ENCODE assay signal across 8 cellular contexts in genomic region chr19:28387507-28387906, GRCh38.
"Had no signal": no experiment of that assay in that cellular context is flagged by ENCODE, and none has a peak within 500 bp of the region (broad histone marks: within the 10 kb centered on the region; RNA-seq: fewer than 3 reads in every experiment).

No MANE protein-coding gene starts in this region.

- H3K4me3 Mint-ChIP-seq: GM23338, H9, HFFc6 had no signal

- DNase-seq: H9, HCEC 1CT, HFFc6, IMR-90, KG1 had no signal

- H2AFZ ChIP-seq: GM23338 had no signal

- ATAC-seq: GM23338, K562 had no signal

- H3K4me3 ChIP-seq: GM23338, K562 had no signal

- H3K27ac Mint-ChIP-seq: GM23338, H9, HFFc6 had no signal

- H3K4me2 ChIP-seq: GM23338 had no signal

- H3K27ac ChIP-seq: HL-60 had no signal
